Comparison of ENCODE assay signal across 1 cellular context in the genomic region with DNA sequence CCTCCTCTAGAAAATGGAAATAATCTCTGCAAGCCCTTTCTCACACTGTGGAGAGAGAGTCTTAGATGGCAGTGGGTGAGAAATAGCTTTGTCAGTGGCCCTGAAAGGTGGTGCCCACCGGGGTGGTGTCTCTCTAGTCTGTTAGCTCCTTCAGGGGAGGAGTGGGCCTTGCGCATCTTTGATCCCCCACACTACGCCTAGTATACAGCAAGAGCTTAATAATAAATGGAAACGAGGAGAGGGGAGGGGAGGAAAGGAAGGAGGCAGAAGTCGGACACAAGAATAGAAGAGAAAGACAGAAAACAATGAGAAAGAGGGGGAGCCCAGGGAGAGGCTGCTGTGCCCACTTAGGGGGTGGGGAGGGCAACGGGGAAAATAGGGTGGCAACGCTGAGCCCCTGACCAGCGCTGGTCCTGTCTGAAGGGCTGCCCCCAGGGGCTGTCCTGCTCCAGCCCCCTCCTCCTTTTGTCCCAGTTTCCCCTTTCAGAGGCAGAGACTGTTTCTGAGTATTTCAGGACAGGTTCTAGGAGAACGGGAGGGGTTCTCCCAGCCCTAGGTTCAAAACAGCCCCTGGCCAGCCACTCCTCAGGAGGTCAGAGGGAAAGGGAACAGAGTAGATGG.
TF ChIP-seq lines count a peak whose summit lies in the region.

No MANE protein-coding gene starts in this region.

TF ChIP-seq in GM12878, 131 proteins besides CTCF, POLR2A, EP300 and RAD21:
- no peak for TF ChIP-seq NFYA (IDR thresholded peaks at IDR 0.05; ENCODE audit: borderline replicate concordance, low read depth, low read length)
